11 cellular contexts compared by ENCODE assay signal in the genomic region with DNA sequence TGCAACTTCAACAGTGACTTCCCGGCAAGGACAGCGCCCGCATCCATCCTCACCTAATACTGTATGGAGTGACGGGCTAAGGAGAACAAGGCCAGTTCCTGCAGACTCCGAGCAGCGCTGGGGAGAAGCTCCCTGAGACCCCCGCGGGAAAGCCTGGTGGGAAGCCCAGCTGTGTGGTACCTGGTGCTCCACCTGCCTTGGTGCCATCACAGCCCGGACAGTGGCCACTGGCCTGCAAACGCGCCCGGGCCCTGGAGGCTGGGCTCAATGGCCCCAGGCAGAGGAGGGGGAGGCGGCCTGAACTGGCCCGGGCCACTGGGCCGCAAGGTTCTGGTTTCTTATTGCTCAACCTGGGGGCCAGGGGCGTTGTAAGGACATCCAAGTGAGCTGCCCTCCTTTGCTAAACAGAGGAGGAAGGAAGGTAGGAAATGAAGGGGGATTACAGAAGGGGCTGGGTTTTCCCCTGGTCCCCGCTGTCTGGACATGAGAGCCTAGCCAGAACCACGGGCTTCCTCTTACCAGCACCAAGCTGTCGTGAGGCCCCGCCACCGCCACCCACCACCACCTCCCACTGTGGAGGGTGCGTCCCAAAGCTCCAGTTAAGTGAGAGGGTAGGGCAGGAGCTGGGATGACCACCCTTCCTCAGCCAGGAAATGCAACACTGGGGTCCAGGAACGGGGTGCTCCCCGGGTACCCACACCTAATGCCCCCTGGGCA. TPM values are rescaled to one million over a fixed set of nuclear protein-coding genes. Genes with fewer than 3 reads are reported as not detected.
DNase-seq lines count a peak whose midpoint lies in the region; ATAC-seq and TF ChIP-seq lines count a peak whose summit lies in the region.
"Had no signal": no experiment of that assay in that cellular context is flagged by ENCODE, and none has a peak within 500 bp of the region (broad histone marks: within the 10 kb centered on the region; RNA-seq: fewer than 3 reads in every experiment).

No MANE protein-coding gene starts in this region.

- no peak overlapping the region for H3K9ac ChIP-seq in muscle layer of colon (ENCODE audit: low read length)

- intact Hi-C loops in right cardiac atrium (cut with DNase I): no loop called here
- intact Hi-C loops in left cardiac atrium (cut with DNase I): no loop called here
- intact Hi-C loops in upper lobe of right lung (cut with DNase I): no loop called here

- peaks cover 26% of the 10 kb centered on the region for H3K36me3 ChIP-seq in muscle layer of colon (ENCODE audit: insufficient read depth, low read length)
- H3K36me3 ChIP-seq in upper lobe of right lung: peaks cover 28% of the 10 kb centered on the region

- 76% methylated on average over 24 of the region's 24 CpGs for WGBS in right cardiac atrium

- H3K27ac Mint-ChIP-seq in activated T-helper 17 cell treated with anti-CD3 and anti-CD28 coated beads, Interleukin-2, amount 50 U/mL, for 72 hours: peak overlapping the region; percentile 92

- no peaks in the 10 kb centered on the region for H3K27me3 ChIP-seq in right cardiac atrium (ENCODE audit: control insufficient read depth, insufficient read depth)
- no peaks in the 10 kb centered on the region for H3K27me3 ChIP-seq in muscle layer of colon (ENCODE audit: control insufficient read depth in 1 of 2, insufficient read depth in 2 of 2, low read length in 2 of 2)
- H3K27me3 ChIP-seq in upper lobe of right lung: no peaks in the 10 kb centered on the region

- H3K27ac ChIP-seq in right cardiac atrium (ENCODE audit: low read length): no peak overlapping the region
- peak overlapping the region; percentile 14 for H3K27ac ChIP-seq in muscle layer of colon (ENCODE audit: low read depth, low read length)
- H3K27ac ChIP-seq in upper lobe of right lung: peak overlapping the region; percentile 87
- H3K27ac ChIP-seq: VCaP had no signal

- no peaks in the 10 kb centered on the region for H3K9me3 Mint-ChIP-seq in activated T-helper 17 cell treated with anti-CD3 and anti-CD28 coated beads, Interleukin-2, amount 50 U/mL, for 72 hours

- H3K27me3 Mint-ChIP-seq in activated T-helper 17 cell treated with anti-CD3 and anti-CD28 coated beads, Interleukin-2, amount 50 U/mL, for 72 hours: no peaks in the 10 kb centered on the region

- H3K4me3 Mint-ChIP-seq in activated T-helper 17 cell treated with anti-CD3 and anti-CD28 coated beads, Interleukin-2, amount 50 U/mL, for 72 hours: peak overlapping the region; percentile 87

- peaks cover 53% of the 10 kb centered on the region for H3K4me1 Mint-ChIP-seq in activated T-helper 17 cell treated with anti-CD3 and anti-CD28 coated beads, Interleukin-2, amount 50 U/mL, for 72 hours

- H3K4me3 ChIP-seq in right cardiac atrium (ENCODE audit: low read length) (no peak overlapping the region), muscle layer of colon (ENCODE audit: low read depth in 1 of 2, low read length in 2 of 2) (no peak overlapping the region), upper lobe of right lung (no peak overlapping the region)

- peaks cover 65% of the 10 kb centered on the region for H3K36me3 Mint-ChIP-seq in activated T-helper 17 cell treated with anti-CD3 and anti-CD28 coated beads, Interleukin-2, amount 50 U/mL, for 72 hours (ENCODE audit: low read depth)

- ATAC-seq in right cardiac atrium (no peak), left cardiac atrium (no peak), upper lobe of right lung (no peak)
- no peak for ATAC-seq in activated T-helper 17 cell treated with anti-CD3 and anti-CD28 coated beads, Interleukin-2, amount 50 U/mL, for 72 hours (replicated peaks)

- DNase-seq in right cardiac atrium: peak in 2 of 3 donors; percentile 50 to 55
- no peak for DNase-seq in left cardiac atrium
- no peak for DNase-seq in upper lobe of right lung
- no peak for DNase-seq in SHP77 (lab: John Stamatoyannopoulos, UW)
- no peak for DNase-seq in NCI-H146 (lab: John Stamatoyannopoulos, UW)
- no peak for DNase-seq in NCI-H2081 treated with DMSO at 0.1 percent for 48 hours (lab: John Stamatoyannopoulos, UW)
- DNase-seq: NCI-H1048; NK-92 treated with Interleukin-12 subunit alpha and Interleukin-12 subunit beta, amount 100 ng/mL, for 24 hours had no signal

- no peak for TF ChIP-seq CTCF in upper lobe of right lung (IDR thresholded peaks at IDR 0.05)

- H3K9me3 ChIP-seq in right cardiac atrium (ENCODE audit: control insufficient read depth, low read length): no peaks in the 10 kb centered on the region
- H3K9me3 ChIP-seq in muscle layer of colon (ENCODE audit: low read length): no peaks in the 10 kb centered on the region
- H3K9me3 ChIP-seq in upper lobe of right lung: no peaks in the 10 kb centered on the region

- H3K4me1 ChIP-seq in right cardiac atrium (ENCODE audit: control insufficient read depth, insufficient read depth, low read length) (peaks cover 33% of the 10 kb centered on the region), muscle layer of colon (ENCODE audit: insufficient read depth, low read length) (peaks cover 59% of the 10 kb centered on the region), upper lobe of right lung (peaks cover 85% of the 10 kb centered on the region)

RNA-seq across cellular contexts. Expression of gene CDC42BPG, which starts 8.5 kb away (rescaled TPM):
- 1 to 10 TPM in 1 of 4 donors, under 1 TPM in 3; 0.39 to 2.3 (median 0.78) TPM for total RNA-seq in right cardiac atrium
- polyA plus RNA-seq in right cardiac atrium: 0.36 TPM
- under 1 TPM; 0.55 to 0.65 TPM for total RNA-seq in left cardiac atrium
- under 1 TPM; 0.37 to 0.71 TPM for total RNA-seq in activated T-helper 17 cell treated with anti-CD3 and anti-CD28 coated beads, Interleukin-2, amount 50 U/mL, for 72 hours
- total RNA-seq in upper lobe of right lung: 20.9 TPM

RNA-seq across cellular contexts. Expression of gene EHD1, which starts 25.5 kb away (rescaled TPM):
- total RNA-seq in right cardiac atrium (10 to 100 TPM; 23.4 to 35.3 (median 31.4) TPM), left cardiac atrium (10 to 100 TPM; 36.6 to 43.1 TPM), upper lobe of right lung (94.6 TPM)
- 20.8 TPM for polyA plus RNA-seq in right cardiac atrium
- total RNA-seq in activated T-helper 17 cell treated with anti-CD3 and anti-CD28 coated beads, Interleukin-2, amount 50 U/mL, for 72 hours: 100 to 1,000 TPM in 1 of 2 donors, 10 to 100 TPM in 1; 96.5 to 107 TPM

RNA-seq across cellular contexts. Expression of gene MEN1, which starts 42.6 kb away (rescaled TPM):
- total RNA-seq in right cardiac atrium: 10 to 100 TPM in 2 of 4 donors, 1 to 10 TPM in 2; 9.6 to 11.7 (median 10.1) TPM
- polyA plus RNA-seq in right cardiac atrium: 10.1 TPM
- total RNA-seq in left cardiac atrium: 10 to 100 TPM in 1 of 2 donors, 1 to 10 TPM in 1; 9.0 to 12.3 TPM
- 10 to 100 TPM; 17.9 to 28.2 TPM for total RNA-seq in activated T-helper 17 cell treated with anti-CD3 and anti-CD28 coated beads, Interleukin-2, amount 50 U/mL, for 72 hours
- total RNA-seq in upper lobe of right lung: 22.5 TPM

RNA-seq across cellular contexts. Expression of gene MAP4K2, which starts 49.9 kb away (rescaled TPM):
- total RNA-seq in right cardiac atrium (10 to 100 TPM in 3 of 4 donors, 1 to 10 TPM in 1; 8.7 to 11.7 (median 11.0) TPM), left cardiac atrium (10 to 100 TPM in 1 of 2 donors, 1 to 10 TPM in 1; 10.0 to 10.4 TPM), upper lobe of right lung (28.9 TPM)
- polyA plus RNA-seq in right cardiac atrium: 11.0 TPM
- 10 to 100 TPM; 65.9 to 82.5 TPM for total RNA-seq in activated T-helper 17 cell treated with anti-CD3 and anti-CD28 coated beads, Interleukin-2, amount 50 U/mL, for 72 hours

Comparison
In these comparisons a context has a peak if more than half of its experiments do, and no peak if none do; other contexts are left out.
1. DNase-seq: peak in right cardiac atrium (2 of 3); none in left cardiac atrium (single experiment), upper lobe of right lung (single experiment), SHP77 (0 of 2), NCI-H146 (single experiment) and NCI-H2081 treated with DMSO at 0.1 percent for 48 hours (single experiment).